8 cellular contexts compared by ENCODE assay signal in genomic region chr10:43137701-43137970, GRCh38.
DNase-seq lines count a peak whose midpoint lies in the region; ATAC-seq and TF ChIP-seq lines count a peak whose summit lies in the region.

No MANE protein-coding gene starts in this region.

- peak; percentile 83 for DNase-seq in AG08395 (ENCODE audit: low spot score)
- peak in 1 of 2 experiments; percentile 17 for DNase-seq in HL-60 (ENCODE audit: low read depth in 1 of 2, low spot score in 1 of 2)
- peak; percentile 62 for DNase-seq in WERI-Rb-1
- peak; percentile 71 for DNase-seq in medulla oblongata (ENCODE audit: extremely low spot score)
- peak; percentile 12 to 21 for DNase-seq in stimulated activated CD8-positive, alpha-beta memory T cell treated with anti-CD3 and anti-CD28 coated beads, Interleukin-4, amount 100 ng/mL, for 4 hours (ENCODE audit: low read depth in 2 of 2, low spot score in 1 of 2)
- DNase-seq in SW 1271 (lab: John Stamatoyannopoulos, UW) = no peak

- H3K27ac ChIP-seq in HL-60 (replicated peaks) (peak overlapping the region; percentile 72), WERI-Rb-1 (peak overlapping the region; percentile 81)

- H3K9ac ChIP-seq in endocrine pancreas (ENCODE audit: control insufficient read depth, insufficient read depth, low read length) = peak overlapping the region; percentile 23

- peak overlapping the region; percentile 76 for H3K4me3 ChIP-seq in HL-60 (replicated peaks; ENCODE audit: insufficient read depth, low read length)
- peak overlapping the region; percentile 97 for H3K4me3 ChIP-seq in WERI-Rb-1 (ENCODE audit: low read depth, low read length)
- no peak overlapping the region for H3K4me3 ChIP-seq in endocrine pancreas (ENCODE audit: control insufficient read depth, insufficient read depth, low read length)

- TF ChIP-seq CTCF in HL-60 (IDR thresholded peaks at IDR 0.05; ENCODE audit: insufficient read depth, low read length) (no peak), WERI-Rb-1 (IDR thresholded peaks at IDR 0.05; ENCODE audit: low read depth, low read length) (no peak)

- peaks cover 5% of the 10 kb centered on the region for H3K4me1 ChIP-seq in endocrine pancreas (ENCODE audit: control insufficient read depth, insufficient read depth, low read length)

- H3K36me3 ChIP-seq in WERI-Rb-1 (no peaks in the 10 kb centered on the region; the same call in 1 of the 2 replicates), endocrine pancreas (ENCODE audit: control insufficient read depth, insufficient read depth, low read length) (no peaks in the 10 kb centered on the region)

- ATAC-seq in GM18870 (IDR thresholded peaks at IDR 0.05; ENCODE audit: unreplicated experiment) = peak; percentile 1

- H3K27me3 ChIP-seq in HL-60 (ENCODE audit: insufficient read depth, poor library complexity, severe bottlenecking) (no peaks in the 10 kb centered on the region), WERI-Rb-1 (ENCODE audit: insufficient read depth, low read depth, severe bottlenecking) (peaks cover 8% of the 10 kb centered on the region), endocrine pancreas (ENCODE audit: control insufficient read depth, insufficient read depth, low read length) (no peaks in the 10 kb centered on the region)

- H3K9me3 ChIP-seq in WERI-Rb-1 (ENCODE audit: severe bottlenecking) (no peaks in the 10 kb centered on the region), endocrine pancreas (ENCODE audit: control insufficient read depth, low read length) (no peaks in the 10 kb centered on the region)

Comparison
In these comparisons a context has a peak if more than half of its experiments do, and no peak if none do; other contexts are left out.
1. DNase-seq: peak in AG08395 (single experiment), WERI-Rb-1 (single experiment), medulla oblongata (single experiment) and stimulated activated CD8-positive, alpha-beta memory T cell treated with anti-CD3 and anti-CD28 coated beads, Interleukin-4, amount 100 ng/mL, for 4 hours (2 of 2); none in SW 1271 (0 of 2).